Comparison of ENCODE assay signal across 4 cellular contexts in genomic region chr5:156722358-156722757, GRCh38.
"Had no signal": no experiment of that assay in that cellular context is flagged by ENCODE, and none has a peak within 500 bp of the region (broad histone marks: within the 10 kb centered on the region; RNA-seq: fewer than 3 reads in every experiment).

No MANE protein-coding gene starts in this region.

- H3K9me3 Mint-ChIP-seq: GM23338, H9, IgD-negative memory B cell had no signal

- H3K4me3 Mint-ChIP-seq: GM23338, H9, IgD-negative memory B cell had no signal

- H3K4me1 Mint-ChIP-seq: IgD-negative memory B cell had no signal

- DNase-seq: H9, HCEC 1CT had no signal

- H3K4me3 ChIP-seq: GM23338 had no signal

- H3K27ac Mint-ChIP-seq: GM23338, H9, IgD-negative memory B cell had no signal

- ATAC-seq: GM23338 had no signal
